ENCODE assay signal across 14 cellular contexts in the genomic region with DNA sequence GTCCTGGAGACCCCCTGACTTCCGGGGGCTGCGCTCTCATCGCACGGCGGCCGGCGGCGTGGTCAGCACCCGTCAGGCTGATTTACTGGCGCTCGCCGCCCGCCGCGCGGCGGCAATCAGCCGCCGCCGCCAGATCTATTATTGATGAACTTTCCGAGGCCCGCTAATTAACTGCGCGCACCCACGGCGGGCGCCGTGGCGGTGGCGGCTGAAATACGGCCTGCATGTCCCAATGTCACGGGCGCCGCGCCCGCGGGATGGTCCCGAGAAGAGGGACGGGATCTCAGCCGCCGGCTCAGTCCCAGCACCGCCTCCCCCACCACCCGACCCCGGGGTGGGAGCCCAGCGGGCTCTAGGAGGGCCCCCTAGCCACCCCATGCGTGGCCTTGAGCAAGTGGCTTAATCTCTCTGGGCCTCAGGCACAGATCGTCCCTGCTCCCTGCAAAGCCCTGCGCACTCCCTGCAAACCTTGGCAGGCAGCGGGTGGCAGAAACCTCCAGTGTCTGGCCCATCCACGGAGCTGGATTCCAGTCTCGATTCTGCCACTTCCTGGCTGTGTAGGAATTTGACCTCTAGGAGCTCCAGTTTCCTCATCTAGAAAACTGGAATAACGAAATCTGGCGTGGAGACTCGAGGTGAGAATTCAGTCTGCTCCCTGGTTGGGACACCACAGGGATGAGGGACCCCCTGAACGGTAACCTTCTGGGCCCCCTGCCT.
DNase-seq lines count a peak whose midpoint lies in the region; ATAC-seq, FAIRE-seq and TF ChIP-seq lines count a peak whose summit lies in the region.
"Had no signal": no experiment of that assay in that cellular context is flagged by ENCODE, and none has a peak within 500 bp of the region (broad histone marks: within the 10 kb centered on the region; RNA-seq: fewer than 3 reads in every experiment).

No MANE protein-coding gene starts in this region.

- H3K4me3 ChIP-seq in H7 (ENCODE audit: insufficient read depth, low read depth, low read length) (no peak overlapping the region; the same call in 1 of the 2 replicates), choroid plexus epithelial cell (ENCODE audit: low read depth, low read length) (peak overlapping the region; percentile 36), keratinocyte (ENCODE audit: control insufficient read depth in 2 of 3, extremely low read depth in 1 of 3, insufficient read depth in 2 of 3, low read depth in 1 of 3, low read length in 3 of 3) (no peak overlapping the region), stomach smooth muscle (ENCODE audit: low read length in 2 of 2) (peak overlapping the region; percentile 35 to 59), MM.1S (ENCODE audit: low read length) (no peak overlapping the region)

- no peaks in the 10 kb centered on the region for H3K9me1 ChIP-seq in keratinocyte (ENCODE audit: control insufficient read depth, extremely low read depth, insufficient read depth, low read length)

- no peak for FAIRE-seq in keratinocyte (lab: Jason Lieb, UNC)

- H3K79me2 ChIP-seq in keratinocyte (ENCODE audit: control insufficient read depth, insufficient read depth, low read length) (no peaks in the 10 kb centered on the region), MM.1S (ENCODE audit: low read length) (no peaks in the 10 kb centered on the region)

- TF ChIP-seq CTCF in choroid plexus epithelial cell (conservative IDR thresholded peaks at IDR 0.05; ENCODE audit: low read depth, low read length) (no peak), keratinocyte (optimal IDR thresholded peaks at IDR 0.05 in 1 of 3, IDR thresholded peaks at IDR 0.05 in 1 of 3, conservative IDR thresholded peaks at IDR 0.05 in 1 of 3; ENCODE audit: extremely low read depth in 1 of 3, insufficient read depth in 2 of 3, low read length in 3 of 3) (no peak), MM.1S (IDR thresholded peaks at IDR 0.05; ENCODE audit: low read length) (no peak)

- no peaks in the 10 kb centered on the region for H3K9me3 ChIP-seq in keratinocyte (ENCODE audit: control insufficient read depth, low read depth, low read length)
- H3K9me3 ChIP-seq in stomach smooth muscle (ENCODE audit: control insufficient read depth in 2 of 2, low read length in 2 of 2): no peaks in the 10 kb centered on the region
- no peaks in the 10 kb centered on the region for H3K9me3 ChIP-seq in MM.1S (replicated peaks; ENCODE audit: insufficient read depth, low read length)
- H3K9me3 ChIP-seq: transverse colon had no signal

- ATAC-seq in HG02870 (IDR thresholded peaks at IDR 0.05; ENCODE audit: unreplicated experiment) (no peak), GM19023 (IDR thresholded peaks at IDR 0.05; ENCODE audit: unreplicated experiment) (no peak)
- ATAC-seq: activated naive CD4-positive, alpha-beta T cell treated with anti-CD3 and anti-CD28 coated beads, Interleukin-2, amount 50 U/mL, for 72 hours had no signal

- no peaks in the 10 kb centered on the region for H3F3A ChIP-seq in MM.1S (ENCODE audit: insufficient read depth, low read length)

- H3K36me3 ChIP-seq in H7 (replicated peaks; ENCODE audit: control insufficient read depth, insufficient read depth, low read length): no peaks in the 10 kb centered on the region
- H3K36me3 ChIP-seq in keratinocyte (ENCODE audit: control insufficient read depth in 2 of 2, extremely low read depth in 1 of 2, insufficient read depth in 2 of 2, low read length in 2 of 2): no peaks in the 10 kb centered on the region
- no peaks in the 10 kb centered on the region for H3K36me3 ChIP-seq in stomach smooth muscle (ENCODE audit: control insufficient read depth in 2 of 2, insufficient read depth in 2 of 2, low read length in 2 of 2)
- H3K36me3 ChIP-seq in MM.1S (replicated peaks; ENCODE audit: insufficient read depth, low read length): no peaks in the 10 kb centered on the region
- H3K36me3 ChIP-seq: transverse colon had no signal

- H3K4me1 ChIP-seq in keratinocyte (ENCODE audit: control insufficient read depth, extremely low read depth, insufficient read depth, low read length) (no peaks in the 10 kb centered on the region), stomach smooth muscle (ENCODE audit: control insufficient read depth, insufficient read depth, low read length) (peaks cover 5% of the 10 kb centered on the region), MM.1S (ENCODE audit: low read length) (no peaks in the 10 kb centered on the region)

- DNase-seq in H7 (peak; percentile 70), choroid plexus epithelial cell (ENCODE audit: low read depth) (no peak), keratinocyte (ENCODE audit: low read depth, low spot score) (no peak), NCI-H2029 (lab: John Stamatoyannopoulos, UW) (no peak), MM.1S (no peak)
- DNase-seq: activated CD8-positive, alpha-beta memory T cell treated with anti-CD3 and anti-CD28 coated beads, Interleukin-2, amount 50 U/mL, for 4 hours; EL; NCI-H1105 treated with DMSO at 0.1 percent for 48 hours; NCI-H510A; transverse colon had no signal

- H3K4me2 ChIP-seq in keratinocyte (ENCODE audit: control insufficient read depth, extremely low read depth, insufficient read depth, low read depth, low read length) (peak overlapping the region; percentile 42), MM.1S (ENCODE audit: low read depth, low read length) (no peak overlapping the region)

- H3K9ac ChIP-seq in keratinocyte (ENCODE audit: control insufficient read depth, extremely low read depth, insufficient read depth, low read length) (no peak overlapping the region), stomach smooth muscle (ENCODE audit: low read length in 2 of 2) (no peak overlapping the region), MM.1S (ENCODE audit: low read length) (no peak overlapping the region)

- dilution Hi-C loops in keratinocyte (cut with MboI; ENCODE audit: extremely low pct_ligation_motif_present, low sequenced_read_pairs): no loop called here

- H3K9me2 ChIP-seq in MM.1S (replicated peaks; ENCODE audit: insufficient read depth, low read length): no peaks in the 10 kb centered on the region

- H4K20me1 ChIP-seq in keratinocyte (ENCODE audit: control insufficient read depth, extremely low read depth, insufficient read depth, low read length) (no peaks in the 10 kb centered on the region), MM.1S (ENCODE audit: insufficient read depth, low read length) (no peaks in the 10 kb centered on the region)

- no peak overlapping the region for H2AFZ ChIP-seq in keratinocyte (ENCODE audit: control insufficient read depth, low read length)
- no peak overlapping the region for H2AFZ ChIP-seq in MM.1S (ENCODE audit: low read length)

- peaks cover 2% of the 10 kb centered on the region; the same call in 1 of the 2 replicates for H3K27me3 ChIP-seq in H7 (ENCODE audit: control insufficient read depth, insufficient read depth, low read length)
- H3K27me3 ChIP-seq in keratinocyte (ENCODE audit: control insufficient read depth, extremely low read depth, insufficient read depth, low read length): peaks cover 10% of the 10 kb centered on the region
- H3K27me3 ChIP-seq in stomach smooth muscle (ENCODE audit: control insufficient read depth in 1 of 2, insufficient read depth in 2 of 2, low read length in 2 of 2): peaks cover 8 to 11% of the 10 kb centered on the region in 2 donors
- H3K27me3 ChIP-seq in MM.1S (replicated peaks; ENCODE audit: insufficient read depth, low read length): peaks cover 81% of the 10 kb centered on the region

- H3K27ac ChIP-seq in keratinocyte (ENCODE audit: control insufficient read depth, insufficient read depth, low read length) (no peak overlapping the region), stomach smooth muscle (ENCODE audit: low read length) (no peak overlapping the region), MM.1S (ENCODE audit: low read length) (no peak overlapping the region)
- H3K27ac ChIP-seq: transverse colon had no signal

Comparison
In these comparisons a context has a peak if more than half of its experiments do, and no peak if none do; other contexts are left out.
1. H3K4me3 ChIP-seq: peak in choroid plexus epithelial cell (single experiment) and stomach smooth muscle (2 of 2); none in H7 (single experiment), keratinocyte (0 of 3) and MM.1S (single experiment).